10 cellular contexts compared by ENCODE assay signal in the genomic region with DNA sequence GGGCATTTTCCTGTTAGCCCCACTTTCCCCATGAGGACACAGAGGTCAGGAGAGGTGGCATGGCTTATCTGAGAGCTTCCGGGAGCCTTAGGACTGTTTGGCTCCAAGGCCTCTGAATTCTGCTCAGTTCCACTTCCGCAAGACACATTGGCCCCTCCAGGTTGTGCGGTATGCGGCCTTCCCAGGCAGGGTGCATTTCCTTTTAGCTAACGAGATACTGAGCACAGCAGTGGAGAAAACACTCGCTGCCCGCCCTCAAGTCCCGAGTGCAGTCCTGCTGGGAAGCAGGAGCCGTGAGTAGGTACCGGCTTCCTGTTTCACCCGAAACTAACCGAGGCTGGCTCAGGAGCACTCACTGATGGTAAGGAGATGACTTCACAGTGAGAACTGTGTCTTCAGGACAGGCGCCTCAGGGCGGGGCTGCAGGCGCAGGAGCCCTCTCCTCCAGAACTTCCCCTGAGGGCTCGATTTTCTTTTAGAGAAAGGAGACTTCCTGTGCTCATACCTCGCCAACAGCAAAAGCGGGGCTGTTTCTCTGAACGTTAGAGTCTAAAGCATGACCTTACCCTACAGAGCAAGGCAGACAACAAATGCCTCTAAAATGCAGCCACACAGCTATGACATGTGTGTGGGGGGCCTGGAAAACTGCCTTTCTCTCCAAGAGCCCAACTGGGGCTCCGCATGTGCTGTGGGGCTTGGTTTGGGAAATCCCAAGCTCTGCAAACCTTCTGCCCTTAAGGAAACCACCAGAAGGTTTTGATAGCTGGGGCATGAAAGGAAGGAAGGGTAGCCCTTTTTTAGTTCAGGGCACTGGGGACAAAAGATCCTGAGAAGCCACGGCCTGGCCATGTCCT. TPM values are rescaled to one million over a fixed set of nuclear protein-coding genes. Genes with fewer than 3 reads are reported as not detected.
DNase-seq lines count a peak whose midpoint lies in the region; ATAC-seq, FAIRE-seq and TF ChIP-seq lines count a peak whose summit lies in the region.
"Had no signal": no experiment of that assay in that cellular context is flagged by ENCODE, and none has a peak within 500 bp of the region (broad histone marks: within the 10 kb centered on the region; RNA-seq: fewer than 3 reads in every experiment).

No MANE protein-coding gene starts in this region.

- FAIRE-seq in HTR-8/SVneo (lab: Jason Lieb, UNC): no peak
- FAIRE-seq: TTC549 had no signal

- H3K9me3 Mint-ChIP-seq in memory B cell (no peaks in the 10 kb centered on the region), Caco-2 (ENCODE audit: unreplicated experiment) (no peaks in the 10 kb centered on the region)
- H3K9me3 Mint-ChIP-seq: nephron had no signal

- H3K4me3 ChIP-seq in OCI-LY1 (ENCODE audit: low read depth, low read length, poor library complexity, severe bottlenecking) (peak overlapping the region; percentile 21), upper lobe of right lung (no peak overlapping the region), Caco-2 (ENCODE audit: low read depth, low read length) (no peak overlapping the region)

- H3K4me3 Mint-ChIP-seq in memory B cell (peak overlapping the region; percentile 57), Caco-2 (ENCODE audit: unreplicated experiment) (no peak overlapping the region)
- H3K4me3 Mint-ChIP-seq: nephron had no signal

- intact Hi-C loops in upper lobe of right lung (cut with DNase I): no loop called here
- intact Hi-C loops in Caco-2 (cut with micrococcal nuclease; ENCODE audit: unreplicated experiment): no loop called here

- no peak for TF ChIP-seq CTCF in OCI-LY1 (IDR thresholded peaks at IDR 0.05; ENCODE audit: low read length)
- TF ChIP-seq CTCF in upper lobe of right lung (IDR thresholded peaks at IDR 0.05): no peak
- no peak for TF ChIP-seq CTCF in Caco-2 (IDR thresholded peaks at IDR 0.05; ENCODE audit: insufficient read depth in 1 of 2, low read depth in 1 of 2, low read length in 1 of 2, severe bottlenecking in 1 of 2, unreplicated experiment in 1 of 2)

- no peaks in the 10 kb centered on the region for H3K79me2 ChIP-seq in OCI-LY1 (ENCODE audit: insufficient read depth, low read length)

- no peaks in the 10 kb centered on the region for H3K9me2 ChIP-seq in OCI-LY1 (ENCODE audit: low read depth, low read length)

- H3K9me3 ChIP-seq in OCI-LY1 (ENCODE audit: low read length) (no peaks in the 10 kb centered on the region), upper lobe of right lung (no peaks in the 10 kb centered on the region), Caco-2 (no peaks in the 10 kb centered on the region)

- ATAC-seq in GM18520 (IDR thresholded peaks at IDR 0.05; ENCODE audit: unreplicated experiment) (peak; percentile 69), HG02870 (IDR thresholded peaks at IDR 0.05; ENCODE audit: unreplicated experiment) (peak; percentile 74), memory B cell (ENCODE audit: low read depth) (peak; percentile 29), upper lobe of right lung (peak; percentile 73)

- POLR2A ChIA-PET in Caco-2 (lab: Charles Lee): no interaction called here

- H3K27me3 Mint-ChIP-seq in memory B cell (no peaks in the 10 kb centered on the region), Caco-2 (ENCODE audit: insufficient read depth, unreplicated experiment) (no peaks in the 10 kb centered on the region)

- peak overlapping the region; percentile 52 for H3K27ac ChIP-seq in OCI-LY1 (ENCODE audit: low read depth, low read length, poor library complexity, severe bottlenecking)
- H3K27ac ChIP-seq in upper lobe of right lung: peak overlapping the region; percentile 51

- H3K9ac ChIP-seq in OCI-LY1 (ENCODE audit: low read length): peak overlapping the region; percentile 25; the same call in 1 of the 2 replicates

- H3K27ac Mint-ChIP-seq in memory B cell: peak overlapping the region; percentile 80
- H3K27ac Mint-ChIP-seq in Caco-2 (ENCODE audit: unreplicated experiment): no peak overlapping the region
- H3K27ac Mint-ChIP-seq: nephron had no signal

- H3K27me3 ChIP-seq in OCI-LY1 (ENCODE audit: insufficient read depth, low read length) (peaks cover 1% of the 10 kb centered on the region; the same call in 1 of the 2 replicates), upper lobe of right lung (no peaks in the 10 kb centered on the region), Caco-2 (replicated peaks; ENCODE audit: control insufficient read depth, insufficient read depth, low read length) (no peaks in the 10 kb centered on the region)

- 0 out of 2 replicates have a peak overlapping the region, but pooled peaks have one; percentile 45 for H2AFZ ChIP-seq in OCI-LY1 (ENCODE audit: low read length)

- H3K36me3 ChIP-seq in OCI-LY1 (ENCODE audit: insufficient read depth, low read length): no peaks in the 10 kb centered on the region
- no peaks in the 10 kb centered on the region for H3K36me3 ChIP-seq in upper lobe of right lung
- H3K36me3 ChIP-seq in Caco-2 (ENCODE audit: control insufficient read depth, insufficient read depth, low read length): no peaks in the 10 kb centered on the region

- no TSS peak for BruUV-seq in Caco-2 (replicated peaks; lab: Mats Ljungman, UMichigan)

- DNase-seq in activated T-helper 9 cell treated with anti-CD3 and anti-CD28 coated beads, Interleukin-2, amount 50 U/mL, for 16 hours (ENCODE audit: low read depth): peak; percentile 41
- DNase-seq in memory B cell (ENCODE audit: low spot score in 2 of 2): peak; percentile 18 to 34
- DNase-seq in upper lobe of right lung: peak; percentile 74
- DNase-seq in HTR-8/SVneo (ENCODE audit: insufficient read length, low spot score): no peak
- DNase-seq in Caco-2: no peak

- H3K36me3 Mint-ChIP-seq in memory B cell: peaks cover 8% of the 10 kb centered on the region
- H3K36me3 Mint-ChIP-seq in Caco-2 (ENCODE audit: insufficient read depth, unreplicated experiment): peaks cover 5% of the 10 kb centered on the region

- CTCF ChIA-PET in Caco-2 (lab: Charles Lee): no interaction called here

- no peaks in the 10 kb centered on the region for H3F3A ChIP-seq in OCI-LY1 (ENCODE audit: insufficient read depth, low read length)

- H3K4me2 ChIP-seq in OCI-LY1 (ENCODE audit: low read length): peak overlapping the region; percentile 53

- H3K4me1 Mint-ChIP-seq in memory B cell (peaks cover 30% of the 10 kb centered on the region), Caco-2 (ENCODE audit: low read depth, unreplicated experiment) (no peaks in the 10 kb centered on the region)

- H3K4me1 ChIP-seq in OCI-LY1 (ENCODE audit: insufficient read depth, low read length, severe bottlenecking): peaks cover 23% of the 10 kb centered on the region
- peaks cover 13% of the 10 kb centered on the region for H3K4me1 ChIP-seq in upper lobe of right lung
- no peaks in the 10 kb centered on the region for H3K4me1 ChIP-seq in Caco-2

- no peaks in the 10 kb centered on the region for H4K20me1 ChIP-seq in OCI-LY1 (ENCODE audit: insufficient read depth, low read length)

RNA-seq across cellular contexts. Expression of gene RGS10, which starts 25.9 kb away (rescaled TPM):
- 31.0 TPM for total RNA-seq in upper lobe of right lung
- 22.6 and 23.2 TPM in 2 replicates for total RNA-seq in Caco-2 (2022)

Comparison
In these comparisons a context has a peak if more than half of its experiments do, and no peak if none do; other contexts are left out.
1. DNase-seq: peak in activated T-helper 9 cell treated with anti-CD3 and anti-CD28 coated beads, Interleukin-2, amount 50 U/mL, for 16 hours (single experiment), memory B cell (2 of 2) and upper lobe of right lung (single experiment); none in HTR-8/SVneo (single experiment) and Caco-2 (0 of 2).
2. Peak in every context shown above with its lines, with median percentiles within 50 percentile points of each other: ATAC-seq.